40 cellular contexts compared by ENCODE assay signal in genomic region chr11:62260261-62260953, GRCh38. TPM values are rescaled to one million over a fixed set of nuclear protein-coding genes. Genes with fewer than 3 reads are reported as not detected.
"Had no signal": no experiment of that assay in that cellular context is flagged by ENCODE, and none has a peak within 500 bp of the region (broad histone marks: within the 10 kb centered on the region; RNA-seq: fewer than 3 reads in every experiment).

No MANE protein-coding gene starts in this region.

- H3K9me3 Mint-ChIP-seq: activated CD4-positive, alpha-beta T cell treated with anti-CD3 and anti-CD28 coated beads, Interleukin-2, amount 10 ng/mL, durations not matched to agents 7 days and 5 days; activated naive CD4-positive, alpha-beta T cell treated with anti-CD3 and anti-CD28 coated beads for 36 hours; central memory CD8-positive, alpha-beta T cell had no signal

- H3K27me3 ChIP-seq: brain microvascular endothelial cell, cardiac muscle cell, colonic mucosa had no signal

- ATAC-seq: activated CD8-positive, alpha-beta T cell treated with anti-CD3 and anti-CD28 coated beads, Interleukin-2, amount 10 ng/mL, durations not matched to agents 7 days and 5 days; Right ventricle myocardium inferior had no signal

- H3K27ac Mint-ChIP-seq: activated CD4-positive, alpha-beta T cell treated with anti-CD3 and anti-CD28 coated beads, Interleukin-2, amount 10 ng/mL, durations not matched to agents 7 days and 5 days; activated CD8-positive, alpha-beta T cell treated with anti-CD3 and anti-CD28 coated beads, Interleukin-2, amount 10 ng/mL, durations not matched to agents 7 days and 5 days; activated naive CD4-positive, alpha-beta T cell treated with anti-CD3 and anti-CD28 coated beads for 36 hours; activated naive CD8-positive, alpha-beta T cell; activated T-cell treated with anti-CD3 and anti-CD28 coated beads, Interleukin-2, amount 50 U/mL, for 24 hours had no signal

- H3K4me1 Mint-ChIP-seq: central memory CD8-positive, alpha-beta T cell had no signal

- H3K27ac ChIP-seq: brain microvascular endothelial cell, cardiac muscle cell, colonic mucosa, PC-9, RWPE1, VCaP had no signal

- H3K4me2 ChIP-seq: PC-9 had no signal

- H3K4me3 ChIP-seq: cardiac muscle cell, colonic mucosa, MG63, PC-9 had no signal

- H3K36me3 ChIP-seq: brain microvascular endothelial cell, cardiac muscle cell, colonic mucosa, MG63 had no signal

- H3K4me3 Mint-ChIP-seq: activated CD4-positive, alpha-beta T cell treated with anti-CD3 and anti-CD28 coated beads, Interleukin-2, amount 10 ng/mL, durations not matched to agents 7 days and 5 days; activated CD8-positive, alpha-beta T cell treated with anti-CD3 and anti-CD28 coated beads, Interleukin-2, amount 10 ng/mL, durations not matched to agents 7 days and 5 days; activated naive CD4-positive, alpha-beta T cell treated with anti-CD3 and anti-CD28 coated beads for 36 hours; activated naive CD8-positive, alpha-beta T cell; activated T-cell treated with anti-CD3 and anti-CD28 coated beads, Interleukin-2, amount 50 U/mL, for 24 hours; central memory CD8-positive, alpha-beta T cell had no signal

- DNase-seq: activated CD4-positive, alpha-beta T cell treated with anti-CD3 and anti-CD28 coated beads for 1 hour; activated CD4-positive, alpha-beta T cell treated with anti-CD3 and anti-CD28 coated beads, Interleukin-2, amount 10 ng/mL, durations not matched to agents 7 days and 5 days; activated CD4-positive, alpha-beta T cell treated with anti-CD3 and anti-CD28 coated beads, Interleukin-2, amount 50 U/mL, for 48 hours; activated CD4-positive, CD25-positive, alpha-beta regulatory T cell; activated CD8-positive, alpha-beta T cell treated with anti-CD3 and anti-CD28 coated beads, Interleukin-2, amount 10 ng/mL, durations not matched to agents 7 days and 5 days; activated gamma-delta T cell treated with Interleukin-2 at 50 U/mL for 16 hours; activated naive CD4-positive, alpha-beta T cell treated with anti-CD3 and anti-CD28 coated beads for 36 hours; activated T-cell treated with anti-CD3 and anti-CD28 coated beads, Interleukin-2, amount 50 U/mL, for 24 hours; amniotic stem cell; aorta; brain microvascular endothelial cell; colonic mucosa; Kasumi-1; KG1; MG63; NCI-H1048; NCI-H1105 treated with DMSO at 0.1 percent for 48 hours; NCI-H1694; NCI-H1930; NCI-H2081 treated with DMSO at 0.1 percent for 48 hours; NCI-H345; NCI-H524 treated with DMSO at 0.1 percent for 48 hours; NCI-H748 treated with DMSO at 0.1 percent for 48 hours; NK-92 treated with Interleukin-12 subunit alpha and Interleukin-12 subunit beta, amount 100 ng/mL, for 24 hours; PC-9; SIG-M5; SW 1271; T-helper 1 cell; T-helper 2 cell; T-helper 9 cell had no signal

- H3K36me3 Mint-ChIP-seq: activated naive CD8-positive, alpha-beta T cell had no signal

- H3K9me3 ChIP-seq: colonic mucosa, MG63 had no signal

- H3K4me1 ChIP-seq: colonic mucosa had no signal

RNA-seq across cellular contexts. Expression of gene SCGB2A2, which starts 9.6 kb away (rescaled TPM):
- total RNA-seq: activated CD4-positive, alpha-beta T cell treated with anti-CD3 and anti-CD28 coated beads, Interleukin-2, amount 10 ng/mL, durations not matched to agents 7 days and 5 days; activated CD8-positive, alpha-beta T cell treated with anti-CD3 and anti-CD28 coated beads, Interleukin-2, amount 10 ng/mL, durations not matched to agents 7 days and 5 days; activated naive CD4-positive, alpha-beta T cell treated with anti-CD3 and anti-CD28 coated beads for 36 hours; aorta; cardiac muscle cell; chondrocyte; colonic mucosa; NCI-H460; OCI-LY7; PC-9; Right ventricle myocardium inferior; SK-MEL-5 had no signal
- polyA plus RNA-seq: cardiac muscle cell had no signal

RNA-seq across cellular contexts. Expression of gene SCGB1D2, which starts 18.4 kb away (rescaled TPM):
- total RNA-seq: activated CD4-positive, alpha-beta T cell treated with anti-CD3 and anti-CD28 coated beads, Interleukin-2, amount 10 ng/mL, durations not matched to agents 7 days and 5 days; activated CD8-positive, alpha-beta T cell treated with anti-CD3 and anti-CD28 coated beads, Interleukin-2, amount 10 ng/mL, durations not matched to agents 7 days and 5 days; activated naive CD4-positive, alpha-beta T cell treated with anti-CD3 and anti-CD28 coated beads for 36 hours; aorta; cardiac muscle cell; chondrocyte; colonic mucosa; NCI-H460; OCI-LY7; PC-9 had no signal
- polyA plus RNA-seq: aorta, cardiac muscle cell had no signal

RNA-seq across cellular contexts. Expression of gene SCGB1D4, which starts 38.5 kb away (rescaled TPM):
- total RNA-seq: activated CD4-positive, alpha-beta T cell treated with anti-CD3 and anti-CD28 coated beads, Interleukin-2, amount 10 ng/mL, durations not matched to agents 7 days and 5 days; activated CD8-positive, alpha-beta T cell treated with anti-CD3 and anti-CD28 coated beads, Interleukin-2, amount 10 ng/mL, durations not matched to agents 7 days and 5 days; activated naive CD4-positive, alpha-beta T cell treated with anti-CD3 and anti-CD28 coated beads for 36 hours; aorta; cardiac muscle cell; chondrocyte; colonic mucosa; NCI-H460; OCI-LY7; PC-9; Right ventricle myocardium inferior; SK-MEL-5 had no signal
- polyA plus RNA-seq: aorta, cardiac muscle cell had no signal

RNA-seq across cellular contexts. Expression of gene SCGB2A1, which starts 51.9 kb away (rescaled TPM):
- total RNA-seq: activated CD4-positive, alpha-beta T cell treated with anti-CD3 and anti-CD28 coated beads, Interleukin-2, amount 10 ng/mL, durations not matched to agents 7 days and 5 days; activated CD8-positive, alpha-beta T cell treated with anti-CD3 and anti-CD28 coated beads, Interleukin-2, amount 10 ng/mL, durations not matched to agents 7 days and 5 days; activated naive CD4-positive, alpha-beta T cell treated with anti-CD3 and anti-CD28 coated beads for 36 hours; aorta; cardiac muscle cell; chondrocyte; NCI-H460; OCI-LY7; PC-9; Right ventricle myocardium inferior; SK-MEL-5 had no signal
- polyA plus RNA-seq: aorta, cardiac muscle cell had no signal
